8 cellular contexts compared by ENCODE assay signal in genomic region chr7:140673063-140673769, GRCh38. TPM values are rescaled to one million over a fixed set of nuclear protein-coding genes. Genes with fewer than 3 reads are reported as not detected.
DNase-seq lines count a peak whose midpoint lies in the region; ATAC-seq, FAIRE-seq and TF ChIP-seq lines count a peak whose summit lies in the region.

No MANE protein-coding gene starts in this region.

- POLR2A ChIA-PET in CD4-positive, alpha-beta memory T cell (lab: Charles Lee; ENCODE audit: partially characterized antibody) = interaction anchor here (0.7 to 3.6 kb wide), 15 partner anchors 9 to 498 kb away, joined by 3 to 57 read pairs (median 4); partner anchors contain the start of gene NDUFB2
- POLR2A ChIA-PET in T-cell (lab: Charles Lee) = no interaction called here

- H3K9me3 Mint-ChIP-seq in CD4-positive, alpha-beta memory T cell = no peaks in the 10 kb centered on the region
- H3K9me3 Mint-ChIP-seq in T-cell = no peaks in the 10 kb centered on the region

- intact Hi-C loops in CD4-positive, alpha-beta memory T cell (cut with micrococcal nuclease) = loop anchor here (1.0 to 10.0 kb wide), 4 partner anchors 23 to 1328 kb away; partner anchors contain the start of genes FMC1, MKRN1, MRPS33 and NDUFB2

- FAIRE-seq in RCC 7860 (lab: Jason Lieb, UNC) = no peak

- TF ChIP-seq CTCF in astrocyte of the cerebellum (IDR thresholded peaks at IDR 0.05; ENCODE audit: low read depth, low read length, missing control alignments) = no peak

- peaks cover 15 to 20% of the 10 kb centered on the region in 2 donors for H3K36me3 Mint-ChIP-seq in CD4-positive, alpha-beta memory T cell
- peaks cover 21% of the 10 kb centered on the region for H3K36me3 Mint-ChIP-seq in T-cell

- H3K4me3 Mint-ChIP-seq in CD4-positive, alpha-beta memory T cell = peak overlapping the region; percentile 81 to 95 (median 88)
- H3K4me3 Mint-ChIP-seq in T-cell = peak overlapping the region; percentile 83 to 89 (median 86)

- H3K27ac ChIP-seq in CD4-positive, alpha-beta memory T cell (ENCODE audit: low read depth, low read length) = peak overlapping the region; percentile 74

- peak overlapping the region; percentile 82 to 94 (median 92) for H3K27ac Mint-ChIP-seq in CD4-positive, alpha-beta memory T cell
- H3K27ac Mint-ChIP-seq in T-cell = peak overlapping the region; percentile 89 to 95

- CTCF ChIA-PET in CD4-positive, alpha-beta memory T cell (lab: Charles Lee; ENCODE audit: partially characterized antibody) = interaction anchor here (0.8 to 1.8 kb wide), 8 partner anchors 9 to 342 kb away, joined by 3 to 4 read pairs (median 3); partner anchors contain the start of genes MRPS33 and NDUFB2
- CTCF ChIA-PET in T-cell (lab: Charles Lee) = interaction anchor here (0.6 to 1.0 kb wide), 3 partner anchors 50 to 1461 kb away, joined by 3 to 4 read pairs (median 4); no protein-coding TSS in a partner anchor

- no peaks in the 10 kb centered on the region for H3K9me3 ChIP-seq in CD4-positive, alpha-beta memory T cell (ENCODE audit: control insufficient read depth in 1 of 2, low read length in 2 of 2)

- peaks cover 28% of the 10 kb centered on the region for H3K4me1 ChIP-seq in CD4-positive, alpha-beta memory T cell (ENCODE audit: insufficient read depth, low read length)

- in situ Hi-C loops in astrocyte of the cerebellum (cut with HindIII; ENCODE audit: low sequenced_read_pairs) = no loop called here

- peak; percentile 49 for ATAC-seq in GM19372 (IDR thresholded peaks at IDR 0.05; ENCODE audit: low read depth, unreplicated experiment)
- peak; percentile 32 for ATAC-seq in HG03565 (IDR thresholded peaks at IDR 0.05; ENCODE audit: unreplicated experiment)
- peak; percentile 79 to 83 (median 82) for ATAC-seq in T-cell (replicated peaks in 1 of 4)

- no peaks in the 10 kb centered on the region for H3K27me3 Mint-ChIP-seq in CD4-positive, alpha-beta memory T cell
- no peaks in the 10 kb centered on the region for H3K27me3 Mint-ChIP-seq in T-cell

- peaks cover 4% of the 10 kb centered on the region for H3K36me3 ChIP-seq in CD4-positive, alpha-beta memory T cell (ENCODE audit: insufficient read depth, low read length)

- DNase-seq in CD4-positive, alpha-beta memory T cell = peak; percentile 68 to 78 (median 74)
- DNase-seq in T-cell = peak; percentile 27 to 76 (median 56)
- no peak for DNase-seq in astrocyte of the cerebellum (ENCODE audit: low read depth)
- DNase-seq in iPS-NIHi7 (ENCODE audit: extremely low spot score) = peak; percentile 77
- peak; percentile 23 to 40 for DNase-seq in stimulated activated CD4-positive, alpha-beta T cell treated with anti-CD3 and anti-CD28 coated beads, Interleukin-12 subunit alpha, Interleukin-12 subunit beta, amount 100 ng/mL, for 24 hours (ENCODE audit: low read depth in 2 of 2)
- no peak for DNase-seq in RCC 7860 (ENCODE audit: low spot score)

- peak overlapping the region; percentile 61 to 65 for H3K4me3 ChIP-seq in CD4-positive, alpha-beta memory T cell (ENCODE audit: low read length in 2 of 2)
- H3K4me3 ChIP-seq in astrocyte of the cerebellum (ENCODE audit: low read depth, low read length) = peak overlapping the region; percentile 63

- no peaks in the 10 kb centered on the region for H3K27me3 ChIP-seq in CD4-positive, alpha-beta memory T cell (ENCODE audit: insufficient read depth, low read length)

- peaks cover 17 to 42% (median 22%) of the 10 kb centered on the region in 4 donors for H3K4me1 Mint-ChIP-seq in CD4-positive, alpha-beta memory T cell
- H3K4me1 Mint-ChIP-seq in T-cell = peaks cover 29 to 47% (median 38%) of the 10 kb centered on the region in 3 donors

RNA-seq across cellular contexts. Expression of gene ADCK2, which starts 0.5 kb away (rescaled TPM):
- 10 to 100 TPM; 18.6 to 19.2 TPM for total RNA-seq in CD4-positive, alpha-beta memory T cell
- polyA plus RNA-seq in CD4-positive, alpha-beta memory T cell = 10 to 100 TPM; 24.9 to 36.0 TPM
- 10 to 100 TPM; 16.3 to 23.3 (median 20.2) TPM for total RNA-seq in T-cell

RNA-seq across cellular contexts. Expression of gene NDUFB2, which starts 23.3 kb away (rescaled TPM):
- total RNA-seq in CD4-positive, alpha-beta memory T cell = 10 to 100 TPM; 94.4 to 98.6 TPM
- 100 to 1,000 TPM; 410 to 639 TPM for polyA plus RNA-seq in CD4-positive, alpha-beta memory T cell
- 100 to 1,000 TPM in 3 of 5 donors, 10 to 100 TPM in 2; 97.2 to 110 (median 103) TPM for total RNA-seq in T-cell

RNA-seq across cellular contexts. Expression of gene DENND2A, which starts 32.6 kb away (rescaled TPM):
- total RNA-seq in CD4-positive, alpha-beta memory T cell = not detected
- not detected for polyA plus RNA-seq in CD4-positive, alpha-beta memory T cell
- total RNA-seq in T-cell = under 1 TPM in 1 of 5 donors, not detected in 4; 0.09 TPM

Comparison
In these comparisons a context has a peak if more than half of its experiments do, and no peak if none do; other contexts are left out.
1. DNase-seq: peak in CD4-positive, alpha-beta memory T cell (5 of 5), T-cell (34 of 34), iPS-NIHi7 (single experiment) and stimulated activated CD4-positive, alpha-beta T cell treated with anti-CD3 and anti-CD28 coated beads, Interleukin-12 subunit alpha, Interleukin-12 subunit beta, amount 100 ng/mL, for 24 hours (2 of 2); none in astrocyte of the cerebellum (single experiment) and RCC 7860 (single experiment).
2. Peak in every context shown above with its lines, with median percentiles within 50 percentile points of each other: ATAC-seq.